ENCODE assay signal across 15 cellular contexts in the genomic region with DNA sequence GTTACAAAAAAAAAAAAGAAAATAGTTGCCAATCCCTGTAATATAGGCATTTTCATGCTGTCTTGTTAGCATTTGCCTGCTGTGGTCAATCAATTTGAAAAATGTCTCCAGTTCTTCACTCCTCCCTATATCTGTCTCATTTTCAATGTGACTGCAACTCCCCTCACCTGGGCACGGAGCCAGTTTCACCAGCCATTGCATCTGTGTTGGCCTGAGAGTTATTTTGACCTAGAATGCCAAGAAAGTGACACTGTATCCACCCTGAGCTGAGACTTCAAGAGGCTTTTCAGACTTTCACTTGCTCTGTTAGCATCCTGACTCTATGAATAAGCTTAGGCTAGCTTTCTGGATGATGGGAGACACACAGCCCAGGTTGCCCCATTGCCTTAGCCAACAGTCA.
DNase-seq lines count a peak whose midpoint lies in the region; ATAC-seq and TF ChIP-seq lines count a peak whose summit lies in the region.
"Had no signal": no experiment of that assay in that cellular context is flagged by ENCODE, and none has a peak within 500 bp of the region (broad histone marks: within the 10 kb centered on the region; RNA-seq: fewer than 3 reads in every experiment).

No MANE protein-coding gene starts in this region.

- ATAC-seq in Right ventricle myocardium superior (ENCODE audit: poor library complexity) (no peak), GM19397 (IDR thresholded peaks at IDR 0.05; ENCODE audit: unreplicated experiment) (no peak), aorta (ENCODE audit: low FRiP score) (no peak)
- ATAC-seq: stimulated activated memory B cell treated with anti-CD40 and anti-IgM and Interleukin-4, amounts not matched to agents 10 μg/mL and 1 μg/mL and 100 μg/mL, for 72 hours had no signal

- no peak overlapping the region for H3K4me3 Mint-ChIP-seq in type B pancreatic cell
- H3K4me3 Mint-ChIP-seq: activated naive CD4-positive, alpha-beta T cell treated with anti-CD3 and anti-CD28 coated beads for 36 hours; stimulated activated memory B cell treated with anti-CD40 and anti-IgM and Interleukin-4, amounts not matched to agents 10 μg/mL and 1 μg/mL and 100 μg/mL, for 72 hours had no signal

- H3K27me3 ChIP-seq in aorta (ENCODE audit: control insufficient read depth in 1 of 2, insufficient read depth in 2 of 2, low read length in 1 of 2) = no peaks in the 10 kb centered on the region
- H3K27me3 ChIP-seq: brain microvascular endothelial cell had no signal

- 8 to 11% methylated on average over 1 of the region's 1 CpG for WGBS in aorta, 2 donors

- intact Hi-C loops in Right ventricle myocardium superior (cut with DNase I) = no loop called here
- intact Hi-C loops in cardiac septum (cut with DNase I) = no loop called here
- intact Hi-C loops in head of caudate nucleus (cut with DNase I) = no loop called here
- intact Hi-C loops in aorta (cut with DNase I) = no loop called here

- DNase-seq in Right ventricle myocardium superior (peak; percentile 49), cardiac septum (ENCODE audit: low spot score) (no peak), NCI-H748 treated with DMSO at 0.1 percent for 48 hours (lab: John Stamatoyannopoulos, UW) (peak; percentile 17), head of caudate nucleus (peak in 30 of 42 donors; percentile 4 to 64 (median 36)), type B pancreatic cell (ENCODE audit: extremely low spot score, unreplicated experiment) (no peak), NCI-H526 treated with DMSO at 0.1 percent for 48 hours (lab: John Stamatoyannopoulos, UW) (no peak), aorta (no peak)
- DNase-seq: activated CD8-positive, alpha-beta memory T cell treated with anti-CD3 and anti-CD28 coated beads, Interleukin-2, amount 50 U/mL, for 48 hours; activated naive CD4-positive, alpha-beta T cell treated with anti-CD3 and anti-CD28 coated beads for 36 hours; brain microvascular endothelial cell; COR-L47; MV-4-11; NCI-H526 had no signal

- H3K4me1 Mint-ChIP-seq in type B pancreatic cell (ENCODE audit: unreplicated experiment) = peaks cover 16% of the 10 kb centered on the region
- H3K4me1 Mint-ChIP-seq: stimulated activated memory B cell treated with anti-CD40 and anti-IgM and Interleukin-4, amounts not matched to agents 10 μg/mL and 1 μg/mL and 100 μg/mL, for 72 hours had no signal

- no peaks in the 10 kb centered on the region for H3K36me3 ChIP-seq in aorta (ENCODE audit: control insufficient read depth in 1 of 2, insufficient read depth in 2 of 2, low read length in 1 of 2)
- H3K36me3 ChIP-seq: brain microvascular endothelial cell had no signal

- TF ChIP-seq CTCF in type B pancreatic cell (conservative IDR thresholded peaks at IDR 0.05) = no peak

- peak overlapping the region; percentile 75 for H3K27ac Mint-ChIP-seq in type B pancreatic cell
- H3K27ac Mint-ChIP-seq: activated naive CD4-positive, alpha-beta T cell treated with anti-CD3 and anti-CD28 coated beads for 36 hours; stimulated activated memory B cell treated with anti-CD40 and anti-IgM and Interleukin-4, amounts not matched to agents 10 μg/mL and 1 μg/mL and 100 μg/mL, for 72 hours had no signal

- no peaks in the 10 kb centered on the region for H3K36me3 Mint-ChIP-seq in type B pancreatic cell
- H3K36me3 Mint-ChIP-seq: stimulated activated memory B cell treated with anti-CD40 and anti-IgM and Interleukin-4, amounts not matched to agents 10 μg/mL and 1 μg/mL and 100 μg/mL, for 72 hours had no signal

- H3K4me3 ChIP-seq in aorta (ENCODE audit: low read length in 2 of 2) = no peak overlapping the region

- peaks cover 3% of the 10 kb centered on the region for H3K27me3 Mint-ChIP-seq in type B pancreatic cell
- H3K27me3 Mint-ChIP-seq: stimulated activated memory B cell treated with anti-CD40 and anti-IgM and Interleukin-4, amounts not matched to agents 10 μg/mL and 1 μg/mL and 100 μg/mL, for 72 hours had no signal

- H3K4me1 ChIP-seq in aorta (ENCODE audit: control insufficient read depth in 1 of 2, insufficient read depth in 2 of 2, low read length in 2 of 2) = no peaks in the 10 kb centered on the region

- H3K27ac ChIP-seq in aorta (ENCODE audit: low read depth in 1 of 2, low read length in 2 of 2) = no peak overlapping the region
- H3K27ac ChIP-seq: brain microvascular endothelial cell had no signal

- H3K9me3 ChIP-seq in aorta (ENCODE audit: control insufficient read depth, low read length) = peaks cover 5% of the 10 kb centered on the region

- no peaks in the 10 kb centered on the region for H3K9me3 Mint-ChIP-seq in type B pancreatic cell
- H3K9me3 Mint-ChIP-seq: activated naive CD4-positive, alpha-beta T cell treated with anti-CD3 and anti-CD28 coated beads for 36 hours; stimulated activated memory B cell treated with anti-CD40 and anti-IgM and Interleukin-4, amounts not matched to agents 10 μg/mL and 1 μg/mL and 100 μg/mL, for 72 hours had no signal

Comparison
In these comparisons a context has a peak if more than half of its experiments do, and no peak if none do; other contexts are left out.
1. DNase-seq: peak in Right ventricle myocardium superior (single experiment), NCI-H748 treated with DMSO at 0.1 percent for 48 hours (single experiment) and head of caudate nucleus (30 of 42); none in cardiac septum (single experiment), type B pancreatic cell (single experiment), NCI-H526 treated with DMSO at 0.1 percent for 48 hours (single experiment) and aorta (0 of 2).